Comparison of ENCODE assay signal across 25 cellular contexts in the genomic region with DNA sequence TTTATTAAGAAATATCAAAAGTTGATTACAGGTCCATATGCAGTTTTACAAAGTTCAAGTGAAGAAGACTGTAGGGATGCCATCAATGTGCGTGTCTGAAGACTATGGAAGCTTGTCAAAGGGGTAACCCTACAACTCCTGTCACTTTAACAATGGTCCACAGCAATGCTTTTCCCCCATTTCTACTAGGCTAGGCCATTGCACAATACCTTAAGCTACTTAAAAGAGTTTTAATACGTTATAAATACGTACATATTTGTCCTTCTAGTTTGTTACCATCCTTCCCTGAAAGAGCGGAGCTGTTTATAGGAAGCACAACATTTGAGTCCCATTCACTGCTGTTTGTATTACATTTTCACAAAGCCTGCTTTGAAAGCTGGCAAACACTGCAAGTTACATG.
"Had no signal": no experiment of that assay in that cellular context is flagged by ENCODE, and none has a peak within 500 bp of the region (broad histone marks: within the 10 kb centered on the region; RNA-seq: fewer than 3 reads in every experiment).

No MANE protein-coding gene starts in this region.

- H3K27ac ChIP-seq: colonic mucosa, epithelial cell of prostate, esophagus squamous epithelium, heart right ventricle, left lung, lower lobe of right lung had no signal

- H3K36me3 ChIP-seq: colonic mucosa, gastrocnemius medialis, left lung, lower lobe of right lung had no signal

- ATAC-seq: esophagus mucosa, gastrocnemius medialis, heart right ventricle, left cardiac atrium, left lung, left ventricle myocardium superior, lower lobe of right lung, mucosa of descending colon had no signal

- H3K27me3 ChIP-seq: colonic mucosa, dorsolateral prefrontal cortex, esophagus squamous epithelium, gastrocnemius medialis, heart right ventricle, left lung had no signal

- H3K4me3 ChIP-seq: colonic mucosa, dorsolateral prefrontal cortex, esophagus squamous epithelium, gastrocnemius medialis, heart right ventricle, left lung, lower lobe of right lung, mucosa of descending colon had no signal

- H3K9me3 ChIP-seq: colonic mucosa, esophagus squamous epithelium, gastrocnemius medialis, heart right ventricle, left lung, lower lobe of right lung, mucosa of descending colon had no signal

- DNase-seq: colonic mucosa; dermis blood vessel endothelial cell; dorsolateral prefrontal cortex; effector CD4-positive, alpha-beta T cell; effector memory CD4-positive, alpha-beta T cell; erythroblast; esophagus squamous epithelium; foreskin fibroblast; foreskin melanocyte; gastrocnemius medialis; glutamatergic neuron; head of caudate nucleus; heart right ventricle; hippocampal formation; left cardiac atrium; left lung; left ventricle myocardium superior; lower lobe of right lung; mesenchymal stem cell; mucosa of descending colon; naive B cell had no signal

- H3K4me1 ChIP-seq: colonic mucosa had no signal

- FAIRE-seq: islet of Langerhans, keratinocyte had no signal
